Comparison of ENCODE assay signal across 1 cellular context in the genomic region with DNA sequence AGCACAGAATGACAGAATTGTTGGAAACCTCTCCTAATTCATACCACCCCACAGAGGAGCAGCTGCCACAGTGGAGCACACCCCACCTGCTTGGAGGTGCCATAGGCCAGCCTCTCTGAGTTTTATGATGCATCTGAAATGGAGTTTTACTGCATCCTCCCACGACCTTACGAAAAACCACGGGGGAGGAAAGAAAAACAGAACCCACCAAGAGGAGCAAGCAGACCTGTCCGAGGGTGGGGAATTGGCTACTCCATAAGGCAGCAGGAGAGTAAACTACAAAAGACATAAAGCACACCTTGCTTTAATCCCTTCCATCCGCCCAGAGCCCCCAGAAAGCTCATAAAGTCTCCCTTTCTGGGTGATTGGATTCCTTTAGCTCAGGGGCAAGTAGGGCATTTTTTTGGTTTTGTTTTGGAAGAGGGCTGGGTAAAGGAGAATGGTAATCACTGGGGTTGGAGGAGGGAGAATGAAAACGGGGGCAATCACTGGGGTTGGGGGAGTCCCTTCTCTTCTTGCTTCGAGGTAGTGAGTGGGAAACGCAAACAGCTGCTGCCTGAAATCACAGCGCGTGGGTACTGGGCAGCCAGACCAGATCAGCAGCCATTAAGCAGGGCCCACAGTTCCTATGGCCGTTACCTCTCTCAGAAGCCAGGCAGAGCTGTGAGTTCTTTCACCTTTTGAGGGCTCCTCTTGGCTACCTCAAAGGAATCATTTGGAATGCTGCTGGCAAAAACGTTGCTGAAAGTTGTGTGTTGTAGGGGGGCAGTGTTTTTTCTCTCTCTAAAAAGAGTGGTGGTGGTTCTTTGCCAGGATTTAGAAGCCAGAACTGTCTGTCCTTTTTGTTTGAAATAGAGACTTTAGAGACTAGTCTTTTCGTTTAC.
TF ChIP-seq lines count a peak whose summit lies in the region.

No MANE protein-coding gene starts in this region.

TF ChIP-seq in GM23338, 12 proteins besides CTCF, POLR2A, EP300 and RAD21 (continued from another document):
- TF ChIP-seq, protein P1, sequence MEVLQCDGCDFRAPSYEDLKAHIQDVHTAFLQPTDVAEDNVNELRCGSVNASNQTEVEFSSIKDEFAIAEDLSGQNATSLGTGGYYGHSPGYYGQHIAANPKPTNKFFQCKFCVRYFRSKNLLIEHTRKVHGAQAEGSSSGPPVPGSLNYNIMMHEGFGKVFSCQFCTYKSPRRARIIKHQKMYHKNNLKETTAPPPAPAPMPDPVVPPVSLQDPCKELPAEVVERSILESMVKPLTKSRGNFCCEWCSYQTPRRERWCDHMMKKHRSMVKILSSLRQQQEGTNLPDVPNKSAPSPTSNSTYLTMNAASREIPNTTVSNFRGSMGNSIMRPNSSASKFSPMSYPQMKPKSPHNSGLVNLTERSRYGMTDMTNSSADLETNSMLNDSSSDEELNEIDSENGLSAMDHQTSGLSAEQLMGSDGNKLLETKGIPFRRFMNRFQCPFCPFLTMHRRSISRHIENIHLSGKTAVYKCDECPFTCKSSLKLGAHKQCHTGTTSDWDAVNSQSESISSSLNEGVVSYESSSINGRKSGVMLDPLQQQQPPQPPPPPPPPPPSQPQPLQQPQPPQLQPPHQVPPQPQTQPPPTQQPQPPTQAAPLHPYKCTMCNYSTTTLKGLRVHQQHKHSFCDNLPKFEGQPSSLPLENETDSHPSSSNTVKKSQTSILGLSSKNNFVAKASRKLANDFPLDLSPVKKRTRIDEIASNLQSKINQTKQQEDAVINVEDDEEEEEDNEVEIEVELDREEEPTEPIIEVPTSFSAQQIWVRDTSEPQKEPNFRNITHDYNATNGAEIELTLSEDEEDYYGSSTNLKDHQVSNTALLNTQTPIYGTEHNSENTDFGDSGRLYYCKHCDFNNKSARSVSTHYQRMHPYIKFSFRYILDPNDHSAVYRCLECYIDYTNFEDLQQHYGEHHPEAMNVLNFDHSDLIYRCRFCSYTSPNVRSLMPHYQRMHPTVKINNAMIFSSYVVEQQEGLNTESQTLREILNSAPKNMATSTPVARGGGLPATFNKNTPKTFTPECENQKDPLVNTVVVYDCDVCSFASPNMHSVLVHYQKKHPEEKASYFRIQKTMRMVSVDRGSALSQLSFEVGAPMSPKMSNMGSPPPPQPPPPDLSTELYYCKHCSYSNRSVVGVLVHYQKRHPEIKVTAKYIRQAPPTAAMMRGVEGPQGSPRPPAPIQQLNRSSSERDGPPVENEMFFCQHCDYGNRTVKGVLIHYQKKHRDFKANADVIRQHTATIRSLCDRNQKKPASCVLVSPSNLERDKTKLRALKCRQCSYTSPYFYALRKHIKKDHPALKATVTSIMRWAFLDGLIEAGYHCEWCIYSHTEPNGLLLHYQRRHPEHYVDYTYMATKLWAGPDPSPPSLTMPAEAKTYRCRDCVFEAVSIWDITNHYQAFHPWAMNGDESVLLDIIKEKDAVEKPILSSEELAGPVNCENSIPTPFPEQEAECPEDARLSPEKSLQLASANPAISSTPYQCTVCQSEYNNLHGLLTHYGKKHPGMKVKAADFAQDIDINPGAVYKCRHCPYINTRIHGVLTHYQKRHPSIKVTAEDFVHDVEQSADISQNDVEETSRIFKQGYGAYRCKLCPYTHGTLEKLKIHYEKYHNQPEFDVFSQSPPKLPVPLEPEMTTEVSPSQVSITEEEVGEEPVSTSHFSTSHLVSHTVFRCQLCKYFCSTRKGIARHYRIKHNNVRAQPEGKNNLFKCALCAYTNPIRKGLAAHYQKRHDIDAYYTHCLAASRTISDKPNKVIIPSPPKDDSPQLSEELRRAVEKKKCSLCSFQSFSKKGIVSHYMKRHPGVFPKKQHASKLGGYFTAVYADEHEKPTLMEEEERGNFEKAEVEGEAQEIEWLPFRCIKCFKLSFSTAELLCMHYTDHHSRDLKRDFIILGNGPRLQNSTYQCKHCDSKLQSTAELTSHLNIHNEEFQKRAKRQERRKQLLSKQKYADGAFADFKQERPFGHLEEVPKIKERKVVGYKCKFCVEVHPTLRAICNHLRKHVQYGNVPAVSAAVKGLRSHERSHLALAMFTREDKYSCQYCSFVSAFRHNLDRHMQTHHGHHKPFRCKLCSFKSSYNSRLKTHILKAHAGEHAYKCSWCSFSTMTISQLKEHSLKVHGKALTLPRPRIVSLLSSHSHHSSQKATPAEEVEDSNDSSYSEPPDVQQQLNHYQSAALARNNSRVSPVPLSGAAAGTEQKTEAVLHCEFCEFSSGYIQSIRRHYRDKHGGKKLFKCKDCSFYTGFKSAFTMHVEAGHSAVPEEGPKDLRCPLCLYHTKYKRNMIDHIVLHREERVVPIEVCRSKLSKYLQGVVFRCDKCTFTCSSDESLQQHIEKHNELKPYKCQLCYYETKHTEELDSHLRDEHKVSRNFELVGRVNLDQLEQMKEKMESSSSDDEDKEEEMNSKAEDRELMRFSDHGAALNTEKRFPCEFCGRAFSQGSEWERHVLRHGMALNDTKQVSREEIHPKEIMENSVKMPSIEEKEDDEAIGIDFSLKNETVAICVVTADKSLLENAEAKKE (CRISPR knock-in tag; IDR thresholded peaks at IDR 0.05): no peak
- no peak for TF ChIP-seq EZH2phosphoT487 (IDR thresholded peaks at IDR 0.05; ENCODE audit: unreplicated experiment)
- no peak for TF ChIP-seq EZH2 (IDR thresholded peaks at IDR 0.05; ENCODE audit: low read depth, unreplicated experiment)
- no peak for TF ChIP-seq CREB1 (CRISPR knock-in tag; IDR thresholded peaks at IDR 0.05; ENCODE audit: low read depth)
